In the genomic region with DNA sequence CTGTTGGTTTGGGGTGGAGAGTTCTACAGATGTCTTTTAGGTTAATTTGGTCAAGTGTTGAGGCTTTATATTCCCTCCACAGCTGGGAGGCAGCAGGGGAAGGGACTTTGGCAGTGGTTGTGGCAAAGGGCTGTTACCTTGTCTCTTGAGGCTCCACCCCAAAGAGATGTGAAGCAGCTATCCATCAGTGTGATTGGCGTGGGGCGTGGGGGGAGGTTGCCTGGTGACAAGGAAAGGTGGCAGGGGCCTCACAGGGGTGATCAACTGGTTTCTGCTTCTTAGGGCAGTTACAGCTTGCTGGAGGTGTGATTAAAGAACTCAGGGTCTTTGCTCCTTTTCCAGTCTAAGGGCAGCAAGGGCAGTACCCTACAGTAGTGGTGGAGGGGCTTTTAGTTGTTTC, we compare ENCODE assay signal across 1 cellular context.
TF ChIP-seq lines count a peak whose summit lies in the region.

No MANE protein-coding gene starts in this region.

TF ChIP-seq in H1, 55 proteins besides CTCF, POLR2A, EP300 and RAD21:
- TF ChIP-seq YY1 (IDR thresholded peaks at IDR 0.05; ENCODE audit: low read depth, low read length) = no peak
- TF ChIP-seq KDM4A (IDR thresholded peaks at IDR 0.05; ENCODE audit: low read depth, low read length, severe bottlenecking) = no peak
- TF ChIP-seq HDAC6 (IDR thresholded peaks at IDR 0.05; ENCODE audit: low read depth, low read length) = no peak
- no peak for TF ChIP-seq RBBP5 (IDR thresholded peaks at IDR 0.05; ENCODE audit: borderline replicate concordance, low read depth, low read length)
- TF ChIP-seq SIRT6 (IDR thresholded peaks at IDR 0.05; ENCODE audit: low read length) = no peak
- no peak for TF ChIP-seq SP1 (IDR thresholded peaks at IDR 0.05; ENCODE audit: low read depth, low read length)
- no peak for TF ChIP-seq CBX5 (IDR thresholded peaks at IDR 0.05; ENCODE audit: low read depth, low read length)
- no peak for TF ChIP-seq CBX8 (IDR thresholded peaks at IDR 0.05; ENCODE audit: borderline replicate concordance, low read depth, low read length)
- TF ChIP-seq SAP30 (IDR thresholded peaks at IDR 0.05; ENCODE audit: insufficient read depth, insufficient replicate concordance, low read length) = no peak
- TF ChIP-seq BRCA1 (IDR thresholded peaks at IDR 0.05; ENCODE audit: low read depth, low read length) = no peak
- no peak for TF ChIP-seq CTBP2 (IDR thresholded peaks at IDR 0.05; ENCODE audit: borderline replicate concordance, insufficient read depth, insufficient read length, low read length)
- TF ChIP-seq JUND (IDR thresholded peaks at IDR 0.05; ENCODE audit: low read length) = no peak
- no peak for TF ChIP-seq RNF2 (IDR thresholded peaks at IDR 0.05; ENCODE audit: borderline replicate concordance, low read depth, low read length, missing control alignments, poor library complexity, severe bottlenecking)
- no peak for TF ChIP-seq CREB1 (IDR thresholded peaks at IDR 0.05)
- TF ChIP-seq RXRA (IDR thresholded peaks at IDR 0.05; ENCODE audit: insufficient read depth, low read depth, low read length) = no peak
- TF ChIP-seq EZH2 (IDR thresholded peaks at IDR 0.05; ENCODE audit: low read depth, low read length, severe bottlenecking) = no peak
- TF ChIP-seq, protein P1, sequence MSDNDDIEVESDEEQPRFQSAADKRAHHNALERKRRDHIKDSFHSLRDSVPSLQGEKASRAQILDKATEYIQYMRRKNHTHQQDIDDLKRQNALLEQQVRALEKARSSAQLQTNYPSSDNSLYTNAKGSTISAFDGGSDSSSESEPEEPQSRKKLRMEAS (IDR thresholded peaks at IDR 0.05) = no peak
- TF ChIP-seq TEAD4 (IDR thresholded peaks at IDR 0.05; ENCODE audit: low read depth, low read length) = no peak
TF ChIP-seq in H1: peak in this region for 0.
